1 cellular context compared by ENCODE assay signal in the genomic region with DNA sequence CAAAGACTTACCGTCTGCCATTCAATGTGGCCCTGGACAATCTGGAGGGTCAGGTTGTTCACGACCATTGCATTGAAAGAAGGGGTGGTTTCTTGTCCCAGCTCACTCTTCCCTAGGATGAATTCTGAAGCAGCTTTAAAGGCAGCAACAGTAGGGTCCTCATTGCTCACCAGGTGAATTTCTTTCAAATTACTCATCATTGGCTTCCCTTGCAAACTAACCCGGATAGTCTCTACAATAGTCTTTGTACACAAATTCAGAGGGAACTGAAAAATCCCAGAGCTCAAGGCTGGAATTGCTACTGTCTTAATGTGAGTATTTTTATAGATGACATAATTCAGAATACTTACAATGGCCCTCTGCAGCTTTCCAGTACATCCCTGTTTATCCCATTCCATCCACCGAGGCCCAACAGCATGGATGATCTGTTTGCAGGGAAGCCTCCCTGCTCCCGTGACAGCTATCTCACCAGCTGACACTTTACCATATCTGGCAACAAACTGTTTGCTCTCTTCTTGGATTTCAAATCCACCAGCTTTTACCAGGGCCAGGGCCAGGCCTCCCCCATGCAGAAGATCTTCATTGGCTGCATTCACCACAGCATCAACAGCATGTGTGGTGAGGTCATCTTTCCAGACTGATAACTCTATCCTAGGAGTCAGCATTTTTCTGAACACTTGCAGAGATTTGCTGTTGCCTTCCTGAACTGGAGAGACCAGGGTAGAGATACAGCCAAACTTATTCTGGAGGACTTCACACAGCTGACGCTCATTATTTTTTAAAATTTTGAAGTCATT.
TF ChIP-seq lines count a peak whose summit lies in the region.

No MANE protein-coding gene starts in this region.

TF ChIP-seq in GM12878, 131 proteins besides CTCF, POLR2A, EP300 and RAD21:
- TF ChIP-seq DPF2 (IDR thresholded peaks at IDR 0.05) (no peak), RELA (IDR thresholded peaks at IDR 0.05; ENCODE audit: borderline replicate concordance, partially characterized antibody) (no peak), SIN3A (IDR thresholded peaks at IDR 0.05; ENCODE audit: low read depth, low read length) (no peak), HDGF (IDR thresholded peaks at IDR 0.05) (no peak), MTA2 (IDR thresholded peaks at IDR 0.05; ENCODE audit: low read depth) (no peak), PAX8 (IDR thresholded peaks at IDR 0.05) (no peak), TBL1XR1 (IDR thresholded peaks at IDR 0.05; ENCODE audit: low read depth, low read length) (no peak), WRNIP1 (IDR thresholded peaks at IDR 0.05; ENCODE audit: borderline replicate concordance, low read depth, low read length) (no peak), NR2C1 (IDR thresholded peaks at IDR 0.05) (no peak), BCL11A (IDR thresholded peaks at IDR 0.05; ENCODE audit: low read depth, low read length) (no peak), KAT2A (conservative IDR thresholded peaks at IDR 0.05; ENCODE audit: control insufficient read depth, low read depth, low read length) (no peak)
- TF ChIP-seq, protein P1, sequence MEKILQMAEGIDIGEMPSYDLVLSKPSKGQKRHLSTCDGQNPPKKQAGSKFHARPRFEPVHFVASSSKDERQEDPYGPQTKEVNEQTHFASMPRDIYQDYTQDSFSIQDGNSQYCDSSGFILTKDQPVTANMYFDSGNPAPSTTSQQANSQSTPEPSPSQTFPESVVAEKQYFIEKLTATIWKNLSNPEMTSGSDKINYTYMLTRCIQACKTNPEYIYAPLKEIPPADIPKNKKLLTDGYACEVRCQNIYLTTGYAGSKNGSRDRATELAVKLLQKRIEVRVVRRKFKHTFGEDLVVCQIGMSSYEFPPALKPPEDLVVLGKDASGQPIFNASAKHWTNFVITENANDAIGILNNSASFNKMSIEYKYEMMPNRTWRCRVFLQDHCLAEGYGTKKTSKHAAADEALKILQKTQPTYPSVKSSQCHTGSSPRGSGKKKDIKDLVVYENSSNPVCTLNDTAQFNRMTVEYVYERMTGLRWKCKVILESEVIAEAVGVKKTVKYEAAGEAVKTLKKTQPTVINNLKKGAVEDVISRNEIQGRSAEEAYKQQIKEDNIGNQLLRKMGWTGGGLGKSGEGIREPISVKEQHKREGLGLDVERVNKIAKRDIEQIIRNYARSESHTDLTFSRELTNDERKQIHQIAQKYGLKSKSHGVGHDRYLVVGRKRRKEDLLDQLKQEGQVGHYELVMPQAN (conservative IDR thresholded peaks at IDR 0.05): no peak
- TF ChIP-seq, protein P2, sequence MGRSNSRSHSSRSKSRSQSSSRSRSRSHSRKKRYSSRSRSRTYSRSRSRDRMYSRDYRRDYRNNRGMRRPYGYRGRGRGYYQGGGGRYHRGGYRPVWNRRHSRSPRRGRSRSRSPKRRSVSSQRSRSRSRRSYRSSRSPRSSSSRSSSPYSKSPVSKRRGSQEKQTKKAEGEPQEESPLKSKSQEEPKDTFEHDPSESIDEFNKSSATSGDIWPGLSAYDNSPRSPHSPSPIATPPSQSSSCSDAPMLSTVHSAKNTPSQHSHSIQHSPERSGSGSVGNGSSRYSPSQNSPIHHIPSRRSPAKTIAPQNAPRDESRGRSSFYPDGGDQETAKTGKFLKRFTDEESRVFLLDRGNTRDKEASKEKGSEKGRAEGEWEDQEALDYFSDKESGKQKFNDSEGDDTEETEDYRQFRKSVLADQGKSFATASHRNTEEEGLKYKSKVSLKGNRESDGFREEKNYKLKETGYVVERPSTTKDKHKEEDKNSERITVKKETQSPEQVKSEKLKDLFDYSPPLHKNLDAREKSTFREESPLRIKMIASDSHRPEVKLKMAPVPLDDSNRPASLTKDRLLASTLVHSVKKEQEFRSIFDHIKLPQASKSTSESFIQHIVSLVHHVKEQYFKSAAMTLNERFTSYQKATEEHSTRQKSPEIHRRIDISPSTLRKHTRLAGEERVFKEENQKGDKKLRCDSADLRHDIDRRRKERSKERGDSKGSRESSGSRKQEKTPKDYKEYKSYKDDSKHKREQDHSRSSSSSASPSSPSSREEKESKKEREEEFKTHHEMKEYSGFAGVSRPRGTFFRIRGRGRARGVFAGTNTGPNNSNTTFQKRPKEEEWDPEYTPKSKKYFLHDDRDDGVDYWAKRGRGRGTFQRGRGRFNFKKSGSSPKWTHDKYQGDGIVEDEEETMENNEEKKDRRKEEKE (IDR thresholded peaks at IDR 0.05): no peak
- TF ChIP-seq, protein P3, sequence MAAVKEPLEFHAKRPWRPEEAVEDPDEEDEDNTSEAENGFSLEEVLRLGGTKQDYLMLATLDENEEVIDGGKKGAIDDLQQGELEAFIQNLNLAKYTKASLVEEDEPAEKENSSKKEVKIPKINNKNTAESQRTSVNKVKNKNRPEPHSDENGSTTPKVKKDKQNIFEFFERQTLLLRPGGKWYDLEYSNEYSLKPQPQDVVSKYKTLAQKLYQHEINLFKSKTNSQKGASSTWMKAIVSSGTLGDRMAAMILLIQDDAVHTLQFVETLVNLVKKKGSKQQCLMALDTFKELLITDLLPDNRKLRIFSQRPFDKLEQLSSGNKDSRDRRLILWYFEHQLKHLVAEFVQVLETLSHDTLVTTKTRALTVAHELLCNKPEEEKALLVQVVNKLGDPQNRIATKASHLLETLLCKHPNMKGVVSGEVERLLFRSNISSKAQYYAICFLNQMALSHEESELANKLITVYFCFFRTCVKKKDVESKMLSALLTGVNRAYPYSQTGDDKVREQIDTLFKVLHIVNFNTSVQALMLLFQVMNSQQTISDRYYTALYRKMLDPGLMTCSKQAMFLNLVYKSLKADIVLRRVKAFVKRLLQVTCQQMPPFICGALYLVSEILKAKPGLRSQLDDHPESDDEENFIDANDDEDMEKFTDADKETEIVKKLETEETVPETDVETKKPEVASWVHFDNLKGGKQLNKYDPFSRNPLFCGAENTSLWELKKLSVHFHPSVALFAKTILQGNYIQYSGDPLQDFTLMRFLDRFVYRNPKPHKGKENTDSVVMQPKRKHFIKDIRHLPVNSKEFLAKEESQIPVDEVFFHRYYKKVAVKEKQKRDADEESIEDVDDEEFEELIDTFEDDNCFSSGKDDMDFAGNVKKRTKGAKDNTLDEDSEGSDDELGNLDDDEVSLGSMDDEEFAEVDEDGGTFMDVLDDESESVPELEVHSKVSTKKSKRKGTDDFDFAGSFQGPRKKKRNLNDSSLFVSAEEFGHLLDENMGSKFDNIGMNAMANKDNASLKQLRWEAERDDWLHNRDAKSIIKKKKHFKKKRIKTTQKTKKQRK (IDR thresholded peaks at IDR 0.05; ENCODE audit: low read depth, low read length): no peak
- TF ChIP-seq, protein P4, sequence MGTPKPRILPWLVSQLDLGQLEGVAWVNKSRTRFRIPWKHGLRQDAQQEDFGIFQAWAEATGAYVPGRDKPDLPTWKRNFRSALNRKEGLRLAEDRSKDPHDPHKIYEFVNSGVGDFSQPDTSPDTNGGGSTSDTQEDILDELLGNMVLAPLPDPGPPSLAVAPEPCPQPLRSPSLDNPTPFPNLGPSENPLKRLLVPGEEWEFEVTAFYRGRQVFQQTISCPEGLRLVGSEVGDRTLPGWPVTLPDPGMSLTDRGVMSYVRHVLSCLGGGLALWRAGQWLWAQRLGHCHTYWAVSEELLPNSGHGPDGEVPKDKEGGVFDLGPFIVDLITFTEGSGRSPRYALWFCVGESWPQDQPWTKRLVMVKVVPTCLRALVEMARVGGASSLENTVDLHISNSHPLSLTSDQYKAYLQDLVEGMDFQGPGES (IDR thresholded peaks at IDR 0.05): no peak
